25 cellular contexts compared by ENCODE assay signal in genomic region chr1:14974361-14974760, GRCh38.
DNase-seq lines count a peak whose midpoint lies in the region; ATAC-seq, FAIRE-seq and TF ChIP-seq lines count a peak whose summit lies in the region.
"Had no signal": no experiment of that assay in that cellular context is flagged by ENCODE, and none has a peak within 500 bp of the region (broad histone marks: within the 10 kb centered on the region; RNA-seq: fewer than 3 reads in every experiment).

No MANE protein-coding gene starts in this region.

- H3K27me3 ChIP-seq in ascending aorta = no peaks in the 10 kb centered on the region
- H3K27me3 ChIP-seq in H1 (replicated peaks in 1 of 4; ENCODE audit: control insufficient read depth in 3 of 4, extremely low read depth in 1 of 4, insufficient read depth in 3 of 4, low read length in 3 of 4) = no peaks in the 10 kb centered on the region
- H3K27me3 ChIP-seq in small intestine (ENCODE audit: control insufficient read depth in 2 of 2, insufficient read depth in 2 of 2, low read length in 2 of 2) = no peaks in the 10 kb centered on the region

- no peak overlapping the region for H3K56ac ChIP-seq in H1 (replicated peaks; ENCODE audit: insufficient read length, low read depth, low read length)

- H2BK15ac ChIP-seq in H1 (ENCODE audit: low read length) = no peak overlapping the region

- H3K18ac ChIP-seq in H1 (ENCODE audit: extremely low read depth, low read length) = no peak overlapping the region

- H2BK120ac ChIP-seq in H1 (replicated peaks; ENCODE audit: low read depth, low read length) = no peak overlapping the region

- no peak overlapping the region for H2BK5ac ChIP-seq in H1 (ENCODE audit: low read depth, low read length)

- H4K91ac ChIP-seq in H1 (replicated peaks; ENCODE audit: insufficient read length, low read length) = no peak overlapping the region

- no peak overlapping the region for H3K4me3 ChIP-seq in ascending aorta
- H3K4me3 ChIP-seq in H1 (ENCODE audit: extremely low read depth in 1 of 4, insufficient read depth in 2 of 4, low read depth in 3 of 4, low read length in 4 of 4) = no peak overlapping the region
- H3K4me3 ChIP-seq in small intestine (ENCODE audit: low read depth in 1 of 2, low read length in 2 of 2) = no peak overlapping the region
- H3K4me3 ChIP-seq: PC-9 had no signal

- H3K14ac ChIP-seq in H1 (ENCODE audit: insufficient read length) = no peak overlapping the region

- H3K4me1 Mint-ChIP-seq in nephron progenitor cell = peaks cover 28% of the 10 kb centered on the region

- no peak overlapping the region for H3K9ac ChIP-seq in H1 (replicated peaks in 1 of 4; ENCODE audit: extremely low read depth in 1 of 4, low read depth in 3 of 4, low read length in 3 of 4)

- no peak overlapping the region for H4K8ac ChIP-seq in H1 (ENCODE audit: extremely low read depth, insufficient read depth, low read length)

- no peak for TF ChIP-seq EP300 in H1 (IDR thresholded peaks at IDR 0.05; ENCODE audit: borderline replicate concordance in 1 of 2, low read depth in 2 of 2, low read length in 2 of 2)

- 100% methylated on average over 2 of the region's 2 CpGs; no CpG with 5 or more reads in 1 of the 2 experiments for WGBS in H1 (ENCODE audit: extremely low coverage in 1 of 2, insufficient coverage in 1 of 2, insufficient read length in 1 of 2, insufficient replicate concordance in 2 of 2, low coverage in 1 of 2, low lambda C conversion rate in 2 of 2, missing lambda C conversion rate in 1 of 2), 2 experiments
- 60 to 70% (median 68%) methylated on average over 2 of the region's 2 CpGs for WGBS in small intestine, 3 donors

- H3K4me1 ChIP-seq in ascending aorta (peaks cover 9 to 31% of the 10 kb centered on the region in 2 donors), H1 (replicated peaks in 1 of 4; ENCODE audit: control insufficient read depth in 3 of 4, insufficient read depth in 4 of 4, low read length in 3 of 4) (peaks cover 0 to 7% (median 2%) of the 10 kb centered on the region in 4 experiments; a peak in 3 of 7 replicates), small intestine (ENCODE audit: control insufficient read depth in 2 of 2, insufficient read depth in 1 of 2, low read depth in 1 of 2, low read length in 1 of 2) (no peaks in the 10 kb centered on the region)

- H3K36me3 Mint-ChIP-seq in nephron progenitor cell (ENCODE audit: low read depth) = peaks cover 33% of the 10 kb centered on the region
- H3K36me3 Mint-ChIP-seq: CD8-positive, alpha-beta T cell had no signal

- no peak for TF ChIP-seq RAD21 in H1 (IDR thresholded peaks at IDR 0.05 in 1 of 2, conservative IDR thresholded peaks at IDR 0.05 in 1 of 2; ENCODE audit: low read depth in 2 of 2, low read length in 2 of 2)

- H3K23me2 ChIP-seq in H1 (ENCODE audit: low read depth, low read length) = no peaks in the 10 kb centered on the region

- H3K36me3 ChIP-seq in ascending aorta = no peaks in the 10 kb centered on the region
- no peaks in the 10 kb centered on the region for H3K36me3 ChIP-seq in H1 (ENCODE audit: control insufficient read depth in 2 of 4, insufficient read depth in 4 of 4, low read length in 3 of 4)
- H3K36me3 ChIP-seq in small intestine (ENCODE audit: control insufficient read depth in 2 of 2, insufficient read depth in 2 of 2, low read length in 2 of 2) = no peaks in the 10 kb centered on the region

- peaks cover 11% of the 10 kb centered on the region for H3K9me3 Mint-ChIP-seq in nephron progenitor cell
- H3K9me3 Mint-ChIP-seq: CD8-positive, alpha-beta T cell had no signal

- H3K79me2 ChIP-seq in H1 (ENCODE audit: control insufficient read depth in 1 of 2, insufficient read depth in 2 of 2, low read length in 2 of 2) = no peaks in the 10 kb centered on the region

- no peak overlapping the region for H2BK20ac ChIP-seq in H1 (ENCODE audit: low read length)

- POLR2A ChIA-PET in H1 (lab: Charles Lee; ENCODE audit: partially characterized antibody) = interaction anchor here (1.1 to 1.5 kb wide), 2 partner anchors 12 to 14 kb away, joined by 4 to 5 read pairs; no protein-coding TSS in a partner anchor

- DNase-seq in EL = peak; percentile 38
- DNase-seq in ascending aorta (ENCODE audit: low spot score in 2 of 2) = no peak
- DNase-seq in H1 (ENCODE audit: low read depth in 1 of 2, low spot score in 2 of 2) = no peak
- no peak for DNase-seq in nephron progenitor cell
- no peak for DNase-seq in iPS-NIHi7 (ENCODE audit: extremely low spot score)
- no peak for DNase-seq in superior temporal gyrus (ENCODE audit: extremely low spot score)
- DNase-seq in small intestine = no peak
- DNase-seq: AML-193; CD8-positive, alpha-beta T cell; DND-41; Kasumi-1; MM.1S; NCI-H1092; NCI-H146; NCI-H2029; NCI-H2227 treated with DMSO at 0.1 percent for 48 hours; NCI-H510A; NCI-H748 treated with DMSO at 0.1 percent for 48 hours; PC-9; RPMI8226; SHP77 had no signal

- 0 out of 2 replicates have a peak overlapping the region, but pooled peaks have one; percentile 65 for H2AK5ac ChIP-seq in H1 (ENCODE audit: low read depth, low read length)

- no peak overlapping the region for H2BK12ac ChIP-seq in H1 (ENCODE audit: low read depth, low read length)

- CTCF ChIA-PET in H1 (lab: Charles Lee; ENCODE audit: partially characterized antibody) = interaction anchor here (1.0 to 1.8 kb wide), 5 partner anchors 8 to 163 kb away, joined by 3 to 7 read pairs (median 3); no protein-coding TSS in a partner anchor

- H3K27ac Mint-ChIP-seq in nephron progenitor cell = peak overlapping the region; percentile 28
- H3K27ac Mint-ChIP-seq: CD8-positive, alpha-beta T cell had no signal

- H3K4me2 ChIP-seq in H1 (ENCODE audit: insufficient read depth in 1 of 2, low read depth in 2 of 2, low read length in 2 of 2) = no peak overlapping the region
- H3K4me2 ChIP-seq: PC-9 had no signal

- intact Hi-C loops in ascending aorta (cut with DNase I) = loop anchor here (5.0 kb wide), 1 partner anchor 53 kb away; no protein-coding TSS in a partner anchor

- H3K9me3 ChIP-seq in ascending aorta (no peaks in the 10 kb centered on the region), H1 (ENCODE audit: insufficient read depth in 2 of 2, low read depth in 1 of 2, low read length in 1 of 2) (peaks cover 0 to 4% of the 10 kb centered on the region in 2 experiments; a peak in 1 of 4 replicates), small intestine (ENCODE audit: control insufficient read depth, low read depth) (no peaks in the 10 kb centered on the region)

- no peak overlapping the region for H3K23ac ChIP-seq in H1 (ENCODE audit: insufficient read length)

- H3K79me1 ChIP-seq in H1 (ENCODE audit: low read depth, low read length) = no peaks in the 10 kb centered on the region; the same call in 1 of the 2 replicates

- TF ChIP-seq CTCF in ascending aorta (IDR thresholded peaks at IDR 0.05) (no peak), H1 (IDR thresholded peaks at IDR 0.05; ENCODE audit: control extremely low read depth in 1 of 3, insufficient read depth in 1 of 3, low read depth in 1 of 3, low read length in 3 of 3) (no peak), nephron progenitor cell (IDR thresholded peaks at IDR 0.05) (no peak)

- H3K27ac ChIP-seq in ascending aorta (peak overlapping the region; percentile 19 to 90), H1 (ENCODE audit: low read depth, low read length) (no peak overlapping the region), small intestine (ENCODE audit: low read depth in 1 of 2, low read length in 1 of 2) (no peak overlapping the region)
- H3K27ac ChIP-seq: PC-9 had no signal

- H3K4ac ChIP-seq in H1 (replicated peaks; ENCODE audit: insufficient read length, low read depth, low read length) = no peak overlapping the region

- peaks cover 9% of the 10 kb centered on the region for H3K27me3 Mint-ChIP-seq in nephron progenitor cell (ENCODE audit: low read depth, poor library complexity)

- FAIRE-seq in H1 (lab: Jason Lieb, UNC) (no peak), small intestine (lab: Jason Lieb, UNC) (no peak)
- FAIRE-seq: G401.6, GM18507, H54 had no signal

- H4K5ac ChIP-seq in H1 (ENCODE audit: insufficient read length, low read depth, low read length) = no peak overlapping the region

- no peak overlapping the region for H2AFZ ChIP-seq in H1 (ENCODE audit: low read length)
- H2AFZ ChIP-seq: PC-9 had no signal

- no peaks in the 10 kb centered on the region for H4K20me1 ChIP-seq in H1 (replicated peaks in 1 of 2; ENCODE audit: control insufficient read depth in 1 of 2, insufficient read depth in 2 of 2, low read length in 2 of 2)

- no peak for TF ChIP-seq POLR2A in H1 (IDR thresholded peaks at IDR 0.05; ENCODE audit: control extremely low read depth in 1 of 2, low read depth in 2 of 2, low read length in 2 of 2)

- no peak for ATAC-seq in GM21381 (IDR thresholded peaks at IDR 0.05; ENCODE audit: unreplicated experiment)
- ATAC-seq: CD8-positive, alpha-beta T cell had no signal

- H3K4me3 Mint-ChIP-seq in nephron progenitor cell = no peak overlapping the region
- H3K4me3 Mint-ChIP-seq: CD8-positive, alpha-beta T cell had no signal

TF ChIP-seq in H1, 55 proteins besides CTCF, POLR2A, EP300 and RAD21:
- TF ChIP-seq CHD1 (IDR thresholded peaks at IDR 0.05; ENCODE audit: low read depth, low read length) (no peak), POLR2AphosphoS5 (IDR thresholded peaks at IDR 0.05; ENCODE audit: low read depth, low read length) (no peak), CREB1 (IDR thresholded peaks at IDR 0.05) (no peak), TAF1 (IDR thresholded peaks at IDR 0.05; ENCODE audit: low read depth, low read length) (no peak), SIRT6 (IDR thresholded peaks at IDR 0.05; ENCODE audit: low read length) (no peak)
TF ChIP-seq in H1: peak in this region for 0.

Comparison
In these comparisons a context has a peak if more than half of its experiments do, and no peak if none do; other contexts are left out.
1. H3K27ac ChIP-seq: peak in ascending aorta (2 of 2); none in H1 (single experiment) and small intestine (0 of 2).